In the genomic region with DNA sequence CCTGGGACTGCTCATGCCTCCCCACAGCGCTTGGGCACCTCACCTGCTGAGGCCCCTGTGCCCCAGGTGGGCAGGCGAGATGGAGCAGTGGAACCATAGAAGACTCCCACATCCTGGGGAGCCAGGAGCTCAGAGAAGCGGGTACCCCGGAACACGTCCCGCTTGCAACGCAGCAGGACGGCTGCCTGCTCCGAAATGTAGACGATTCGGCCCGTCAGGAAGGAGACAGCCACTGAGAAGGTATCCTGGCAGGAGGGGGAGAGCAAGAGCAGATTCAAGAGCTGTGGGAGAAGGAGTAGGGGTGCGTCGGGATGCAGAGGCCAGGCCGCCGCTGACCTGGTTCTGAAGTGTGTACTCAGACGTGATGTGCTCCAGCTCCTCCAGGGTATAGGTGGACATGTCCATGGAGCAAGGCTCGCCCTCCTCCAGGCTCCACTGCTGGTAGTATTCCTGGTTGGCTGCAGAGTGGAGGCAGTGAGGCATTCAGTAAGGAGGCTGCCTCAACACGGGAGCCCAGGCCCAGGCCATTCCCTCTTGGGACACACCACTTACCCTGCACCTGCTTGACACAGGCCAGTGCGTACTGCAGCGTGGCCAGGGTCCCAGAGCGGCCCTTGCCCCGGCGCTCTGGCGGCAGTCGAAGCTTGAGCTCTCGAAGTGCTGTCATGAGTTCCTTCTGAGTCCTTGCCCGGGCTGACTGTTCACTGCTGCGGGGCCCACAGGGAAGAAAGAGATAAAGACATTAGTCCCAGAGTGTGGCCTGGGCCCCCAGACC, we compare ENCODE assay signal across 10 cellular contexts. TPM values are rescaled to one million over a fixed set of nuclear protein-coding genes. Genes with fewer than 3 reads are reported as not detected.
A peak's percentile ranks its signal among the peaks of the same experiment; 100 is the strongest.
DNase-seq lines count a peak whose midpoint lies in the region; ATAC-seq and TF ChIP-seq lines count a peak whose summit lies in the region.
"Had no signal": no experiment of that assay in that cellular context is flagged by ENCODE, and none has a peak within 500 bp of the region (broad histone marks: within the 10 kb centered on the region; RNA-seq: fewer than 3 reads in every experiment).

No MANE protein-coding gene starts in this region.

- H3K36me3 Mint-ChIP-seq in stimulated activated naive CD8-positive, alpha-beta T cell treated with anti-CD3 and anti-CD28 coated beads, Interleukin-15, Interleukin-2, amounts not matched to agents 100 ng/mL and 50 ng/mL, for 24 hours (ENCODE audit: low read depth), result peaks cover 37% of the 10 kb centered on the region
- no peaks in the 10 kb centered on the region for H3K36me3 Mint-ChIP-seq in natural killer cell

- H3K27me3 Mint-ChIP-seq in stimulated activated naive CD8-positive, alpha-beta T cell treated with anti-CD3 and anti-CD28 coated beads, Interleukin-15, Interleukin-2, amounts not matched to agents 100 ng/mL and 50 ng/mL, for 24 hours, result no peaks in the 10 kb centered on the region
- no peaks in the 10 kb centered on the region for H3K27me3 Mint-ChIP-seq in natural killer cell (ENCODE audit: low read depth in 2 of 2)

- intact Hi-C loops in natural killer cell (cut with micrococcal nuclease), result loop anchor here (10.0 kb wide), 1 partner anchor 805 kb away; no protein-coding TSS in a partner anchor

- peaks cover 48% of the 10 kb centered on the region for H3K36me3 ChIP-seq in WERI-Rb-1

- no peak overlapping the region for H3K27ac ChIP-seq in WERI-Rb-1

- H3K9me3 Mint-ChIP-seq in stimulated activated naive CD8-positive, alpha-beta T cell treated with anti-CD3 and anti-CD28 coated beads, Interleukin-15, Interleukin-2, amounts not matched to agents 100 ng/mL and 50 ng/mL, for 24 hours, result no peaks in the 10 kb centered on the region
- H3K9me3 Mint-ChIP-seq in natural killer cell, result no peaks in the 10 kb centered on the region

- no peak for TF ChIP-seq CTCF in natural killer cell (IDR thresholded peaks at IDR 0.05)
- TF ChIP-seq CTCF in WERI-Rb-1 (IDR thresholded peaks at IDR 0.05; ENCODE audit: low read depth, low read length), result no peak

- no peak overlapping the region for H3K4me3 ChIP-seq in WERI-Rb-1 (ENCODE audit: low read depth, low read length)

- DNase-seq in stimulated activated naive CD8-positive, alpha-beta T cell treated with anti-CD3 and anti-CD28 coated beads, Interleukin-15, Interleukin-2, amounts not matched to agents 100 U/mL and 50 U/mL, for 24 hours, result no peak
- DNase-seq in natural killer cell, result no peak
- no peak for DNase-seq in DMS153 (lab: John Stamatoyannopoulos, UW)
- no peak for DNase-seq in WERI-Rb-1
- DNase-seq in SHP77 (lab: John Stamatoyannopoulos, UW), result no peak
- DNase-seq: BE2C, NCI-H1694 treated with DMSO at 0.1 percent for 48 hours, OCI-M1 had no signal

- peaks cover 19% of the 10 kb centered on the region for H3K4me1 Mint-ChIP-seq in stimulated activated naive CD8-positive, alpha-beta T cell treated with anti-CD3 and anti-CD28 coated beads, Interleukin-15, Interleukin-2, amounts not matched to agents 100 ng/mL and 50 ng/mL, for 24 hours (ENCODE audit: low read depth)
- peaks cover 19 to 30% of the 10 kb centered on the region in 2 donors for H3K4me1 Mint-ChIP-seq in natural killer cell

- no peaks in the 10 kb centered on the region for H3K27me3 ChIP-seq in WERI-Rb-1 (ENCODE audit: insufficient read depth, low read depth, severe bottlenecking)
- H3K27me3 ChIP-seq: BE2C had no signal

- no peak overlapping the region for H3K27ac Mint-ChIP-seq in stimulated activated naive CD8-positive, alpha-beta T cell treated with anti-CD3 and anti-CD28 coated beads, Interleukin-15, Interleukin-2, amounts not matched to agents 100 ng/mL and 50 ng/mL, for 24 hours
- H3K27ac Mint-ChIP-seq in natural killer cell, result no peak overlapping the region

- H3K9me3 ChIP-seq in WERI-Rb-1 (ENCODE audit: severe bottlenecking), result no peaks in the 10 kb centered on the region
- H3K9me3 ChIP-seq: BE2C had no signal

- ATAC-seq in stimulated activated naive CD8-positive, alpha-beta T cell treated with anti-CD3 and anti-CD28 coated beads, Interleukin-15, Interleukin-2, amounts not matched to agents 100 U/mL and 50 U/mL, for 24 hours, result no peak
- no peak for ATAC-seq in natural killer cell
- ATAC-seq: esophagus mucosa had no signal

- H3K4me3 Mint-ChIP-seq in stimulated activated naive CD8-positive, alpha-beta T cell treated with anti-CD3 and anti-CD28 coated beads, Interleukin-15, Interleukin-2, amounts not matched to agents 100 ng/mL and 50 ng/mL, for 24 hours, result peak overlapping the region; percentile 93
- peak overlapping the region; percentile 76 for H3K4me3 Mint-ChIP-seq in natural killer cell

RNA-seq across cellular contexts. Expression of gene PER1, which starts 2.6 kb away (rescaled TPM):
- total RNA-seq in natural killer cell, result 1,000 to 10,000 TPM in 1 of 3 donors, 100 to 1,000 TPM in 2; 636 to 1,422 (median 923) TPM

RNA-seq across cellular contexts. Expression of gene VAMP2, which starts 13.1 kb away (rescaled TPM):
- 100 to 1,000 TPM; 191 to 315 (median 234) TPM for total RNA-seq in natural killer cell

RNA-seq across cellular contexts. Expression of gene HES7, which starts 25.7 kb away (rescaled TPM):
- total RNA-seq in natural killer cell, result under 1 TPM; 0.50 to 0.77 (median 0.61) TPM

RNA-seq across cellular contexts. Expression of gene TMEM107, which starts 26.6 kb away (rescaled TPM):
- 100 to 1,000 TPM in 1 of 3 donors, 10 to 100 TPM in 2; 48.9 to 101 (median 96.1) TPM for total RNA-seq in natural killer cell

RNA-seq across cellular contexts. Expression of gene ALOXE3, which starts 31.3 kb away (rescaled TPM):
- total RNA-seq in natural killer cell, result not detected
